ENCODE assay signal across 1 cellular context in genomic region chr2:124915567-124915966, GRCh38.
TF ChIP-seq lines count a peak whose summit lies in the region.

No MANE protein-coding gene starts in this region.

TF ChIP-seq in GM23338, 12 proteins besides CTCF, POLR2A, EP300 and RAD21 (continued from another document):
- TF ChIP-seq ZNF462 (CRISPR knock-in tag; IDR thresholded peaks at IDR 0.05) (no peak), STAT1 (IDR thresholded peaks at IDR 0.05; ENCODE audit: unreplicated experiment) (no peak), NANOG (IDR thresholded peaks at IDR 0.05; ENCODE audit: borderline replicate concordance) (no peak), ZNF331 (CRISPR knock-in tag; IDR thresholded peaks at IDR 0.05; ENCODE audit: low read depth) (no peak), REST (IDR thresholded peaks at IDR 0.05; ENCODE audit: unreplicated experiment) (no peak), EZH2phosphoT487 (IDR thresholded peaks at IDR 0.05; ENCODE audit: unreplicated experiment) (no peak)
TF ChIP-seq in GM23338: peak in this region for 0.
